Comparison of ENCODE assay signal across 24 cellular contexts in the genomic region with DNA sequence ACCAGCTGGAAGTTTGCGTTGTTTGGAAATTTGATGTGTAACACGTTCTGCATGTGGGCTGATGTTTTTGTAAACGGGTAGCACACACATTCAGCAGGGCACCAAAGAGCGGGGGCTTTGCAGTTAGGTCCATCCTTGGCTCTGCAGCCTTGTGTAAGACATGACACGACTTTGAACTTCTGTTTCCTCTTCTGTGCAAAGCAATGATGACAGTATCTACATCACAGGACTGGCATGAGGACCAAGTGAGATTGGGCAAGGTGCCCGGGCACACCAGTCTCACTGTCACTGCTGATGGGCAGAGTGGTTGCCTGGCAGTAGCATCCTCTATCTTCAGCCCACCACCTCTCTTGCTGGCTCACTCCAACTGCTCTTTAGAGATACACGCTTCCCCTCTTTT. TPM values are rescaled to one million over a fixed set of nuclear protein-coding genes. Genes with fewer than 3 reads are reported as not detected.
DNase-seq lines count a peak whose midpoint lies in the region; ATAC-seq, FAIRE-seq and TF ChIP-seq lines count a peak whose summit lies in the region.
"Had no signal": no experiment of that assay in that cellular context is flagged by ENCODE, and none has a peak within 500 bp of the region (broad histone marks: within the 10 kb centered on the region; RNA-seq: fewer than 3 reads in every experiment).

No MANE protein-coding gene starts in this region.

- no peak for TF ChIP-seq CTCF in KMS-11 (conservative IDR thresholded peaks at IDR 0.05; ENCODE audit: low read depth, low read length)
- no peak for TF ChIP-seq CTCF in K562 (IDR thresholded peaks at IDR 0.05 in 2 of 3, conservative IDR thresholded peaks at IDR 0.05 in 1 of 3; ENCODE audit: insufficient read depth in 2 of 3, low read depth in 1 of 3, low read length in 3 of 3)

- no peaks in the 10 kb centered on the region for H3K36me3 ChIP-seq in KMS-11 (ENCODE audit: insufficient read depth)
- no peaks in the 10 kb centered on the region for H3K36me3 ChIP-seq in K562 (ENCODE audit: control insufficient read depth, insufficient read depth, low read length)
- no peaks in the 10 kb centered on the region for H3K36me3 ChIP-seq in mesendoderm (ENCODE audit: control insufficient read depth, insufficient read depth, low read length)

- H3K23ac ChIP-seq in mesendoderm (ENCODE audit: low read length), result no peak overlapping the region

- DNase-seq in AML-193 (lab: John Stamatoyannopoulos, UW) (peak; percentile 17 to 22), K562 (ENCODE audit: extremely low read depth in 1 of 4, low spot score in 3 of 4) (no peak), mesendoderm (no peak), epidermal melanocyte (ENCODE audit: insufficient read length, low spot score) (no peak), NCI-H2196 (lab: John Stamatoyannopoulos, UW; ENCODE audit: unreplicated experiment) (no peak)
- DNase-seq: ACHN; activated CD4-positive, alpha-beta T cell treated with anti-CD3 and anti-CD28 coated beads for 48 hours; activated gamma-delta T cell; CD8-positive, alpha-beta T cell; DMS79; effector memory CD8-positive, alpha-beta T cell; hippocampal formation; kidney; NCI-H2081; NCI-H510A treated with DMSO at 0.1 percent for 48 hours; OCI-M1; SK-N-SH; stimulated activated naive CD8-positive, alpha-beta T cell treated with anti-CD3 and anti-CD28 coated beads, Interleukin-15, Interleukin-2, amounts not matched to agents 100 U/mL and 50 U/mL, for 24 hours had no signal

- H4K5ac ChIP-seq in mesendoderm (ENCODE audit: low read length), result no peak overlapping the region

- H3K4me2 ChIP-seq in KMS-11 (peak overlapping the region; percentile 74), K562 (ENCODE audit: insufficient read depth, low read length) (no peak overlapping the region), mesendoderm (ENCODE audit: low read length) (no peak overlapping the region)

- no peaks in the 10 kb centered on the region for H3K9me1 ChIP-seq in K562 (ENCODE audit: control insufficient read depth, insufficient read depth, low read length)

- H3K4me3 ChIP-seq in KMS-11 (IDR thresholded peaks at IDR 0.05; ENCODE audit: insufficient read depth, low read depth, low read length) (no peak overlapping the region), K562 (no peak overlapping the region), mesendoderm (ENCODE audit: low read length) (no peak overlapping the region)
- H3K4me3 ChIP-seq: GM23338, right lobe of liver, upper lobe of left lung had no signal

- ATAC-seq in K562 (no peak), HG02642 (IDR thresholded peaks at IDR 0.05; ENCODE audit: poor library complexity, unreplicated experiment) (no peak), HG02840 (IDR thresholded peaks at IDR 0.05; ENCODE audit: low FRiP score, unreplicated experiment) (no peak)
- ATAC-seq: CD8-positive, alpha-beta T cell; effector memory CD8-positive, alpha-beta T cell; GM23338; right lobe of liver had no signal

- H2AFZ ChIP-seq in KMS-11 (ENCODE audit: low read depth) (no peak overlapping the region), K562 (ENCODE audit: low read depth, low read length) (peak overlapping the region; percentile 85)
- H2AFZ ChIP-seq: GM23338 had no signal

- peak overlapping the region; percentile 34 for H3K56ac ChIP-seq in mesendoderm (ENCODE audit: low read length)

- no peak overlapping the region for H2BK120ac ChIP-seq in mesendoderm (ENCODE audit: low read depth, low read length)

- peaks cover 5% of the 10 kb centered on the region; the same call in 1 of the 2 replicates for H3K79me2 ChIP-seq in KMS-11 (ENCODE audit: insufficient read depth, low read depth)
- H3K79me2 ChIP-seq in K562 (ENCODE audit: control insufficient read depth, insufficient read depth, low read length), result no peaks in the 10 kb centered on the region
- no peaks in the 10 kb centered on the region for H3K79me2 ChIP-seq in mesendoderm (ENCODE audit: control insufficient read depth, insufficient read depth, low read length)

- H3K27me3 ChIP-seq in KMS-11 (ENCODE audit: insufficient read depth, low read depth) (no peaks in the 10 kb centered on the region), K562 (ENCODE audit: control insufficient read depth in 2 of 2, insufficient read depth in 2 of 2, low read length in 2 of 2) (no peaks in the 10 kb centered on the region), mesendoderm (ENCODE audit: insufficient read depth, low read length, poor library complexity) (no peaks in the 10 kb centered on the region)
- H3K27me3 ChIP-seq: right lobe of liver, upper lobe of left lung had no signal

- no peak overlapping the region for H2AK5ac ChIP-seq in mesendoderm (ENCODE audit: low read length)

- no peak for FAIRE-seq in K562 (lab: Jason Lieb, UNC)
- FAIRE-seq: kidney had no signal

- no peak overlapping the region for H3K4ac ChIP-seq in mesendoderm (ENCODE audit: low read depth, low read length)

- no peak overlapping the region for H2BK15ac ChIP-seq in mesendoderm (replicated peaks; ENCODE audit: low read depth)

- TF ChIP-seq EP300 in K562 (IDR thresholded peaks at IDR 0.05; ENCODE audit: low read length), result no peak

- H3K27ac ChIP-seq in KMS-11 (peak overlapping the region; percentile 83), K562 (ENCODE audit: extremely low read depth, low read depth, low read length) (no peak overlapping the region), mesendoderm (ENCODE audit: low read depth, low read length) (no peak overlapping the region)
- H3K27ac ChIP-seq: right lobe of liver had no signal

- H3K9ac ChIP-seq in KMS-11 (peak overlapping the region; percentile 55; the same call in 1 of the 2 replicates), K562 (ENCODE audit: insufficient read depth in 1 of 2, low read depth in 2 of 2, low read length in 2 of 2) (0 out of 4 replicates have a peak overlapping the region, but pooled peaks of 1 of the 2 experiments have one; percentile 63), mesendoderm (ENCODE audit: low read length) (no peak overlapping the region)
- H3K9ac ChIP-seq: SK-N-SH had no signal

- H3K4me1 ChIP-seq in KMS-11 (ENCODE audit: low read depth, poor library complexity, severe bottlenecking), result peaks cover 50% of the 10 kb centered on the region
- H3K4me1 ChIP-seq in K562 (replicated peaks in 1 of 2; ENCODE audit: control insufficient read depth in 2 of 2, insufficient read depth in 2 of 2, low read length in 2 of 2), result peaks cover 21 to 39% of the 10 kb centered on the region in 2 experiments
- H3K4me1 ChIP-seq in mesendoderm (ENCODE audit: control insufficient read depth, low read depth, low read length), result peaks cover 4% of the 10 kb centered on the region

- no peaks in the 10 kb centered on the region for H3K79me1 ChIP-seq in mesendoderm (ENCODE audit: low read length)

- intact Hi-C loops in K562 (cut with micrococcal nuclease), result no loop called here

- no TSS peak for BruUV-seq in K562 (replicated peaks; lab: Mats Ljungman, UMichigan)

- POLR2A ChIA-PET in K562 (lab: Yijun Ruan, JAX), result interaction anchor here (1.1 to 2.8 kb wide), 2 partner anchors 9 to 25 kb away, joined by 4 to 17 read pairs; a partner anchor contains a TSS

- H3K18ac ChIP-seq in mesendoderm (ENCODE audit: low read length), result no peak overlapping the region

- TF ChIP-seq POLR2A in K562 (conservative IDR thresholded peaks at IDR 0.05), result no peak

- no peak overlapping the region for H2BK5ac ChIP-seq in mesendoderm (ENCODE audit: low read length)

- no peaks in the 10 kb centered on the region for H3K9me3 ChIP-seq in K562 (replicated peaks; ENCODE audit: control insufficient read depth, insufficient read depth, low read depth, low read length)
- H3K9me3 ChIP-seq: right lobe of liver, SK-N-SH, upper lobe of left lung had no signal

- in situ Hi-C loops in K562 (cut with MboI), result no loop called here

- H4K8ac ChIP-seq in mesendoderm (ENCODE audit: low read depth, low read length), result no peak overlapping the region

- TF ChIP-seq RAD21 in K562 (CRISPR knock-in tag; conservative IDR thresholded peaks at IDR 0.05 in 1 of 2, IDR thresholded peaks at IDR 0.05 in 1 of 2), result no peak

- H4K20me1 ChIP-seq in KMS-11 (ENCODE audit: insufficient read depth), result no peaks in the 10 kb centered on the region
- no peaks in the 10 kb centered on the region for H4K20me1 ChIP-seq in K562 (replicated peaks; ENCODE audit: control insufficient read depth, insufficient read depth, low read length)

- WGBS in K562 (ENCODE audit: insufficient coverage, low coverage, missing lambda C conversion rate), result 55% methylated on average over 4 of the region's 7 CpGs
- no CpG with 5 or more reads among the region's 7 CpGs for WGBS in mesendoderm (ENCODE audit: extremely low coverage, insufficient coverage, low lambda C conversion rate)

- CTCF ChIA-PET in K562 (lab: Yijun Ruan, JAX; ENCODE audit: low intra/inter-chr PET ratio), result no interaction called here

RNA-seq across cellular contexts. Expression of a gene that starts 3.3 kb away (rescaled TPM):
- total RNA-seq in K562 (2011; cell fraction: chromatin; rRNA removed; ENCODE audit: low replicate concordance), result 4.2 and 11.1 TPM in 2 replicates
- total RNA-seq in K562 (2011; cell fraction: nucleolus; rRNA removed), result 6.1 and 8.5 TPM in 2 replicates
- 4.6 and 5.1 TPM in 2 replicates for total RNA-seq in K562 (2011; cell fraction: nucleoplasm; rRNA removed)
- 1.4 and 1.6 TPM in 2 replicates for total RNA-seq in K562 (2014; rRNA removed)
- 1.3 and 1.4 TPM in 2 replicates for total RNA-seq in K562 (2014; rRNA removed; fragmentation: Illumina TruSeq; extraction: Trizol)
- 1.9 and 2.1 TPM in 2 replicates for total RNA-seq in K562 (2015; rRNA removed; fragmentation: Illumina TruSeq; extraction: Trizol)
- total RNA-seq in K562 (2021), result 1.4 and 2.0 TPM in 2 replicates
- polyA plus RNA-seq in K562 (2011; rRNA removed), result 1.2 and 1.7 TPM in 2 replicates
- polyA plus RNA-seq in K562 (2011; cell fraction: cytosol; rRNA removed), result 1.7 and 4.4 TPM in 2 replicates
- 1.0 and 1.9 TPM in 2 replicates for polyA plus RNA-seq in K562 (2011; cell fraction: nucleus; rRNA removed)
- polyA plus RNA-seq in K562 (2012), result 3.4 and 5.8 TPM in 2 replicates
- polyA plus RNA-seq in K562 (2014; fragmentation: Illumina TruSeq; extraction: Trizol), result 2.5 and 2.7 TPM in 2 replicates
- 1 to 10 TPM; 4.8 to 5.4 TPM for polyA plus RNA-seq in K562 (2014; fragmentation: Nextera tagmentation; extraction: Ambion mirVana)
- polyA plus RNA-seq in K562 (2014; rRNA removed), result 0.88 and 1.5 TPM in 2 replicates
- polyA minus RNA-seq in K562 (2011; rRNA and poly(A)+ RNA removed), result 0.63 and 1.9 TPM in 2 replicates
- 2.4 TPM in 1 of 2 replicates, not detected in the other for polyA minus RNA-seq in K562 (2011; cell fraction: cytosol; rRNA and poly(A)+ RNA removed)
- 0.78 and 1.8 TPM in 2 replicates for polyA minus RNA-seq in K562 (2011; cell fraction: nucleus; rRNA and poly(A)+ RNA removed)
- polyA plus RNA-seq in mesendoderm (2013, experiment 1 of 2), result 14.8 TPM
- 15.2 TPM for polyA plus RNA-seq in mesendoderm (2013, experiment 2 of 2)

RNA-seq across cellular contexts. Expression of a gene that starts 18.6 kb away (rescaled TPM):
- 71.4 and 154 TPM in 2 replicates for total RNA-seq in K562 (2011; cell fraction: chromatin; rRNA removed; ENCODE audit: low replicate concordance)
- total RNA-seq in K562 (2011; cell fraction: nucleolus; rRNA removed), result 93.2 and 100 TPM in 2 replicates
- total RNA-seq in K562 (2011; cell fraction: nucleoplasm; rRNA removed), result 58.0 and 70.3 TPM in 2 replicates
- total RNA-seq in K562 (2014; rRNA removed) (154 and 158 TPM in 2 replicates), K562 (2014; rRNA removed; fragmentation: Illumina TruSeq; extraction: Trizol) (83.0 and 89.9 TPM in 2 replicates), K562 (2015; rRNA removed; fragmentation: Illumina TruSeq; extraction: Trizol) (117 and 126 TPM in 2 replicates), K562 (2021) (136 and 151 TPM in 2 replicates)
- polyA plus RNA-seq in K562 (2011; rRNA removed) (85.2 and 95.3 TPM in 2 replicates), K562 (2014; fragmentation: Illumina TruSeq; extraction: Trizol) (117 and 127 TPM in 2 replicates), K562 (2014; fragmentation: Nextera tagmentation; extraction: Ambion mirVana) (1 to 10 TPM; 6.5 to 8.2 TPM), K562 (2014; rRNA removed) (83.8 and 94.3 TPM in 2 replicates)
- polyA plus RNA-seq in K562 (2011; cell fraction: cytosol; rRNA removed), result 105 and 226 TPM in 2 replicates
- polyA plus RNA-seq in K562 (2011; cell fraction: nucleus; rRNA removed), result 99.8 and 134 TPM in 2 replicates
- polyA plus RNA-seq in K562 (2012), result 61.0 and 83.5 TPM in 2 replicates
- polyA minus RNA-seq in K562 (2011; rRNA and poly(A)+ RNA removed), result 104 and 142 TPM in 2 replicates
- 65.7 and 82.8 TPM in 2 replicates for polyA minus RNA-seq in K562 (2011; cell fraction: cytosol; rRNA and poly(A)+ RNA removed)
- 48.7 and 75.2 TPM in 2 replicates for polyA minus RNA-seq in K562 (2011; cell fraction: nucleus; rRNA and poly(A)+ RNA removed)
- 116 TPM for polyA plus RNA-seq in mesendoderm (2013, experiment 1 of 2)
- polyA plus RNA-seq in mesendoderm (2013, experiment 2 of 2), result 112 TPM

RNA-seq across cellular contexts. Expression of a gene that starts 25.3 kb away (rescaled TPM):
- 1.3 and 3.7 TPM in 2 replicates for total RNA-seq in K562 (2011; cell fraction: chromatin; rRNA removed; ENCODE audit: low replicate concordance)
- 2.9 and 4.3 TPM in 2 replicates for total RNA-seq in K562 (2011; cell fraction: nucleolus; rRNA removed)
- 2.7 TPM in 2 replicates for total RNA-seq in K562 (2011; cell fraction: nucleoplasm; rRNA removed)
- total RNA-seq in K562 (2014; rRNA removed) (1.6 and 2.3 TPM in 2 replicates), K562 (2014; rRNA removed; fragmentation: Illumina TruSeq; extraction: Trizol) (0.32 and 0.36 TPM in 2 replicates), K562 (2015; rRNA removed; fragmentation: Illumina TruSeq; extraction: Trizol) (0.83 and 1.0 TPM in 2 replicates), K562 (2021) (1.6 and 1.7 TPM in 2 replicates)
- polyA plus RNA-seq in K562 (2011; rRNA removed) (0.79 and 0.88 TPM in 2 replicates), K562 (2014; fragmentation: Illumina TruSeq; extraction: Trizol) (0.54 and 0.58 TPM in 2 replicates), K562 (2014; fragmentation: Nextera tagmentation; extraction: Ambion mirVana) (under 1 TPM in 1 of 2 experiments, not detected in 1; 0.06 TPM), K562 (2014; rRNA removed) (1.1 TPM in 2 replicates)
- polyA plus RNA-seq in K562 (2011; cell fraction: cytosol; rRNA removed), result 0.86 and 3.2 TPM in 2 replicates
- 0.44 and 0.95 TPM in 2 replicates for polyA plus RNA-seq in K562 (2011; cell fraction: nucleus; rRNA removed)
- 1.1 and 1.5 TPM in 2 replicates for polyA plus RNA-seq in K562 (2012)
- 0.36 and 0.46 TPM in 2 replicates for polyA minus RNA-seq in K562 (2011; rRNA and poly(A)+ RNA removed)
- polyA minus RNA-seq in K562 (2011; cell fraction: cytosol; rRNA and poly(A)+ RNA removed), result 0.91 and 1.5 TPM in 2 replicates
- 1.1 and 1.3 TPM in 2 replicates for polyA minus RNA-seq in K562 (2011; cell fraction: nucleus; rRNA and poly(A)+ RNA removed)
- polyA plus RNA-seq in mesendoderm (2013, experiment 1 of 2), result 1.3 TPM
- polyA plus RNA-seq in mesendoderm (2013, experiment 2 of 2), result 1.3 TPM

RNA-seq across cellular contexts. Expression of a gene that starts 35.8 kb away (rescaled TPM):
- 1.4 TPM in 1 of 2 replicates, not detected in the other for total RNA-seq in K562 (2011; cell fraction: chromatin; rRNA removed; ENCODE audit: low replicate concordance)
- 3.0 and 3.9 TPM in 2 replicates for total RNA-seq in K562 (2011; cell fraction: nucleolus; rRNA removed)
- total RNA-seq in K562 (2011; cell fraction: nucleoplasm; rRNA removed), result 1.5 and 1.6 TPM in 2 replicates
- total RNA-seq in K562 (2014; rRNA removed), result 0.45 and 1.3 TPM in 2 replicates
- 0.15 TPM in 1 of 2 replicates, not detected in the other for total RNA-seq in K562 (2014; rRNA removed; fragmentation: Illumina TruSeq; extraction: Trizol)
- total RNA-seq in K562 (2015; rRNA removed; fragmentation: Illumina TruSeq; extraction: Trizol), result 0.38 and 0.43 TPM in 2 replicates
- total RNA-seq in K562 (2021), result 1.5 and 1.6 TPM in 2 replicates
- 0.10 and 0.79 TPM in 2 replicates for polyA plus RNA-seq in K562 (2011; rRNA removed)
- polyA plus RNA-seq in K562 (2011; cell fraction: cytosol; rRNA removed), result 1.1 and 1.7 TPM in 2 replicates
- 0.40 and 0.63 TPM in 2 replicates for polyA plus RNA-seq in K562 (2011; cell fraction: nucleus; rRNA removed)
- 0.83 and 2.2 TPM in 2 replicates for polyA plus RNA-seq in K562 (2012)
- polyA plus RNA-seq in K562 (2014; fragmentation: Illumina TruSeq; extraction: Trizol), result 0.22 and 0.72 TPM in 2 replicates
- under 1 TPM in 1 of 2 experiments, not detected in 1; 0.03 TPM for polyA plus RNA-seq in K562 (2014; fragmentation: Nextera tagmentation; extraction: Ambion mirVana)
- 0.80 and 1.9 TPM in 2 replicates for polyA plus RNA-seq in K562 (2014; rRNA removed)
- polyA minus RNA-seq in K562 (2011; rRNA and poly(A)+ RNA removed), result 0.25 TPM in 1 of 2 replicates, not detected in the other
- polyA minus RNA-seq in K562 (2011; cell fraction: cytosol; rRNA and poly(A)+ RNA removed), result 1.1 TPM in 1 of 2 replicates, not detected in the other
- polyA minus RNA-seq in K562 (2011; cell fraction: nucleus; rRNA and poly(A)+ RNA removed), result 0.13 and 0.33 TPM in 2 replicates
- polyA plus RNA-seq in mesendoderm (2013, experiment 1 of 2), result 12.5 TPM
- polyA plus RNA-seq in mesendoderm (2013, experiment 2 of 2), result 12.0 TPM
- total RNA-seq: CD8-positive, alpha-beta T cell had no signal
- polyA plus RNA-seq: SK-N-SH had no signal

RNA-seq across cellular contexts. Expression of a gene that starts 57.4 kb away (rescaled TPM):
- total RNA-seq in K562 (2011; cell fraction: chromatin; rRNA removed; ENCODE audit: low replicate concordance), result 6.0 and 6.8 TPM in 2 replicates
- 5.1 and 6.8 TPM in 2 replicates for total RNA-seq in K562 (2011; cell fraction: nucleolus; rRNA removed)
- 4.5 and 6.7 TPM in 2 replicates for total RNA-seq in K562 (2011; cell fraction: nucleoplasm; rRNA removed)
- total RNA-seq in K562 (2014; rRNA removed) (1.00 and 2.4 TPM in 2 replicates), K562 (2014; rRNA removed; fragmentation: Illumina TruSeq; extraction: Trizol) (1.3 and 1.5 TPM in 2 replicates), K562 (2015; rRNA removed; fragmentation: Illumina TruSeq; extraction: Trizol) (1.5 and 1.7 TPM in 2 replicates), K562 (2021) (2.0 and 2.6 TPM in 2 replicates)
- polyA plus RNA-seq in K562 (2011; rRNA removed) (3.7 and 4.4 TPM in 2 replicates), K562 (2014; fragmentation: Illumina TruSeq; extraction: Trizol) (1.7 and 2.0 TPM in 2 replicates), K562 (2014; fragmentation: Nextera tagmentation; extraction: Ambion mirVana) (1 to 10 TPM; 1.1 to 1.3 TPM), K562 (2014; rRNA removed) (1.2 and 3.1 TPM in 2 replicates)
- 6.9 and 8.2 TPM in 2 replicates for polyA plus RNA-seq in K562 (2011; cell fraction: cytosol; rRNA removed)
- 3.4 and 3.8 TPM in 2 replicates for polyA plus RNA-seq in K562 (2011; cell fraction: nucleus; rRNA removed)
- polyA plus RNA-seq in K562 (2012), result 1.6 and 2.5 TPM in 2 replicates
- 3.0 and 4.3 TPM in 2 replicates for polyA minus RNA-seq in K562 (2011; rRNA and poly(A)+ RNA removed)
- polyA minus RNA-seq in K562 (2011; cell fraction: cytosol; rRNA and poly(A)+ RNA removed), result 1.4 and 3.4 TPM in 2 replicates
- 2.0 and 3.2 TPM in 2 replicates for polyA minus RNA-seq in K562 (2011; cell fraction: nucleus; rRNA and poly(A)+ RNA removed)
- 1.4 TPM for polyA plus RNA-seq in mesendoderm (2013, experiment 1 of 2)
- polyA plus RNA-seq in mesendoderm (2013, experiment 2 of 2), result 1.4 TPM

Comparison
In these comparisons a context has a peak if more than half of its experiments do, and no peak if none do; other contexts are left out.
1. DNase-seq: peak in AML-193 (2 of 2); none in K562 (0 of 4), mesendoderm (single experiment), epidermal melanocyte (single experiment) and NCI-H2196 (single experiment).